Comparison of ENCODE assay signal across 1 cellular context in the genomic region with DNA sequence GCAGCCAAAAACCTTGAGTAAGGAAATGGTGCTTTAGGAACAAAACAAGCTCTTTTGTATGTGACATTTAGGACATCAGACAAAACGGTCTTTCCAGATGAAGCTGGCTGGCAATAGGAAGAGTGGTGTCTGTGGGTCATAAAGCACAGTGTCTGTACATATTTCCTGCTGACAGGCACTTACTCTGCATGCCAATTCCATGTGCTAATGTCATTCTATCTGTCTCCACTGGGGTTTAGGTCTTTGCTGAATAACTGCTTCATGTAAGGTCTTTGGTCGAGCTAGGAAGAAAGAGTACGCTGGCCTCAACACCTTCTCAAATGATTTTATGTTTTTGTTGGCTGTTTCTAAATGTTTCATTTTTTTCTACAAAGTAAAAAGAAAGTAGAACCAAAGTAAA.
TF ChIP-seq lines count a peak whose summit lies in the region.

No MANE protein-coding gene starts in this region.

TF ChIP-seq in HCT116, 20 proteins besides CTCF, POLR2A, EP300 and RAD21 (continued from another document):
- TF ChIP-seq, protein P1, sequence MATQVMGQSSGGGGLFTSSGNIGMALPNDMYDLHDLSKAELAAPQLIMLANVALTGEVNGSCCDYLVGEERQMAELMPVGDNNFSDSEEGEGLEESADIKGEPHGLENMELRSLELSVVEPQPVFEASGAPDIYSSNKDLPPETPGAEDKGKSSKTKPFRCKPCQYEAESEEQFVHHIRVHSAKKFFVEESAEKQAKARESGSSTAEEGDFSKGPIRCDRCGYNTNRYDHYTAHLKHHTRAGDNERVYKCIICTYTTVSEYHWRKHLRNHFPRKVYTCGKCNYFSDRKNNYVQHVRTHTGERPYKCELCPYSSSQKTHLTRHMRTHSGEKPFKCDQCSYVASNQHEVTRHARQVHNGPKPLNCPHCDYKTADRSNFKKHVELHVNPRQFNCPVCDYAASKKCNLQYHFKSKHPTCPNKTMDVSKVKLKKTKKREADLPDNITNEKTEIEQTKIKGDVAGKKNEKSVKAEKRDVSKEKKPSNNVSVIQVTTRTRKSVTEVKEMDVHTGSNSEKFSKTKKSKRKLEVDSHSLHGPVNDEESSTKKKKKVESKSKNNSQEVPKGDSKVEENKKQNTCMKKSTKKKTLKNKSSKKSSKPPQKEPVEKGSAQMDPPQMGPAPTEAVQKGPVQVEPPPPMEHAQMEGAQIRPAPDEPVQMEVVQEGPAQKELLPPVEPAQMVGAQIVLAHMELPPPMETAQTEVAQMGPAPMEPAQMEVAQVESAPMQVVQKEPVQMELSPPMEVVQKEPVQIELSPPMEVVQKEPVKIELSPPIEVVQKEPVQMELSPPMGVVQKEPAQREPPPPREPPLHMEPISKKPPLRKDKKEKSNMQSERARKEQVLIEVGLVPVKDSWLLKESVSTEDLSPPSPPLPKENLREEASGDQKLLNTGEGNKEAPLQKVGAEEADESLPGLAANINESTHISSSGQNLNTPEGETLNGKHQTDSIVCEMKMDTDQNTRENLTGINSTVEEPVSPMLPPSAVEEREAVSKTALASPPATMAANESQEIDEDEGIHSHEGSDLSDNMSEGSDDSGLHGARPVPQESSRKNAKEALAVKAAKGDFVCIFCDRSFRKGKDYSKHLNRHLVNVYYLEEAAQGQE (IDR thresholded peaks at IDR 0.05; ENCODE audit: low read depth): no peak
- TF ChIP-seq, protein P2, sequence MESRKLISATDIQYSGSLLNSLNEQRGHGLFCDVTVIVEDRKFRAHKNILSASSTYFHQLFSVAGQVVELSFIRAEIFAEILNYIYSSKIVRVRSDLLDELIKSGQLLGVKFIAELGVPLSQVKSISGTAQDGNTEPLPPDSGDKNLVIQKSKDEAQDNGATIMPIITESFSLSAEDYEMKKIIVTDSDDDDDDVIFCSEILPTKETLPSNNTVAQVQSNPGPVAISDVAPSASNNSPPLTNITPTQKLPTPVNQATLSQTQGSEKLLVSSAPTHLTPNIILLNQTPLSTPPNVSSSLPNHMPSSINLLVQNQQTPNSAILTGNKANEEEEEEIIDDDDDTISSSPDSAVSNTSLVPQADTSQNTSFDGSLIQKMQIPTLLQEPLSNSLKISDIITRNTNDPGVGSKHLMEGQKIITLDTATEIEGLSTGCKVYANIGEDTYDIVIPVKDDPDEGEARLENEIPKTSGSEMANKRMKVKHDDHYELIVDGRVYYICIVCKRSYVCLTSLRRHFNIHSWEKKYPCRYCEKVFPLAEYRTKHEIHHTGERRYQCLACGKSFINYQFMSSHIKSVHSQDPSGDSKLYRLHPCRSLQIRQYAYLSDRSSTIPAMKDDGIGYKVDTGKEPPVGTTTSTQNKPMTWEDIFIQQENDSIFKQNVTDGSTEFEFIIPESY (IDR thresholded peaks at IDR 0.05; ENCODE audit: extremely low read depth, insufficient replicate concordance, low read length): no peak
- TF ChIP-seq, protein P3, sequence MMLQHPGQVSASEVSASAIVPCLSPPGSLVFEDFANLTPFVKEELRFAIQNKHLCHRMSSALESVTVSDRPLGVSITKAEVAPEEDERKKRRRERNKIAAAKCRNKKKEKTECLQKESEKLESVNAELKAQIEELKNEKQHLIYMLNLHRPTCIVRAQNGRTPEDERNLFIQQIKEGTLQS (IDR thresholded peaks at IDR 0.05): no peak
